ENCODE assay signal across 8 cellular contexts in the genomic region with DNA sequence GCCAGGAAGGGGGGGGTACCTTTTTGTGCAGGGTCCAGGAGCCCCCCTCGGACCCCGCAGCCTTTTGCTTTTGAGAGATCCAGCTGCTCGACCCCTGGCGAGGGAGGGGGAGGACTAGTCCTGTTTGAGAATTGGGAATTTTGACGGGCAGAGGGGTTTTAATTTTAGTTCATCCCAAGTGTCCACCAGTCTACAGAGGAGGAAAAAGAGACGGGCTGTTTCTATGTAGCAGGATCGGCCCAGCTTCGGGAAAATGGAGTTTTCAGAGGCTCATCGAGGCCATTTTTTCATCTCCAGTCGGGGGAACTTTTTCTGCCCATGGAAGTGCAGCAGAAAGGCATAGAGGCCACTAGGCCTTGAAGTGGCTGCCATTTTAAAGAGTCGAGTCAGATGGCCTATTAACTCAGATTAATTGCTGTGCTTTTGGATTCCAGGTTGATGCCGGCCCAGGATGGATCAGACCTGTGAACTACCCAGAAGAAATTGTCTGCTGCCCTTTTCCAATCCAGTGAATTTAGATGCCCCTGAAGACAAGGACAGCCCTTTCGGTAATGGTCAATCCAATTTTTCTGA. TPM values are rescaled to one million over a fixed set of nuclear protein-coding genes. Genes with fewer than 3 reads are reported as not detected.
DNase-seq lines count a peak whose midpoint lies in the region; TF ChIP-seq lines count a peak whose summit lies in the region.

No MANE protein-coding gene starts in this region.

- peaks cover 17% of the 10 kb centered on the region for H3K36me3 Mint-ChIP-seq in neural progenitor cell

- H3K4me3 ChIP-seq in DOHH2 (ENCODE audit: low read length) = peak overlapping the region; percentile 86
- peak overlapping the region; percentile 54 to 93 (median 83) for H3K4me3 ChIP-seq in dorsolateral prefrontal cortex
- H3K4me3 ChIP-seq in neural progenitor cell = peak overlapping the region; percentile 78

- no peaks in the 10 kb centered on the region for H3K9me3 Mint-ChIP-seq in neural progenitor cell

- TF ChIP-seq CTCF in DOHH2 (IDR thresholded peaks at IDR 0.05; ENCODE audit: low read depth, low read length, poor library complexity, severe bottlenecking) (no peak), dorsolateral prefrontal cortex (IDR thresholded peaks at IDR 0.05 in 54 of 56, conservative IDR thresholded peaks at IDR 0.05 in 2 of 56; ENCODE audit: low read depth in 1 of 56, partially characterized antibody in 56 of 56) (no peak), neural progenitor cell (IDR thresholded peaks at IDR 0.05) (no peak)

- H3K27me3 Mint-ChIP-seq in neural progenitor cell (ENCODE audit: insufficient read depth, low read depth) = peaks cover 5% of the 10 kb centered on the region

- H3K4me2 ChIP-seq in DOHH2 (ENCODE audit: low read length) (peak overlapping the region; percentile 73), neural progenitor cell (peak overlapping the region; percentile 86)

- no peaks in the 10 kb centered on the region for H3K9me2 ChIP-seq in DOHH2 (replicated peaks; ENCODE audit: control insufficient read depth, low read length)

- H3K4me1 ChIP-seq in DOHH2 (ENCODE audit: control insufficient read depth, low read length) (peaks cover 45% of the 10 kb centered on the region), neural progenitor cell (peaks cover 44% of the 10 kb centered on the region)

- peak overlapping the region; percentile 90 for H3K4me3 Mint-ChIP-seq in neural progenitor cell

- H3K36me3 ChIP-seq in DOHH2 (ENCODE audit: control insufficient read depth, low read length) = peaks cover 53% of the 10 kb centered on the region
- H3K36me3 ChIP-seq in neural progenitor cell = peaks cover 26% of the 10 kb centered on the region

- H3K27ac Mint-ChIP-seq in neural progenitor cell = peak overlapping the region; percentile 93

- H3K27ac ChIP-seq in DOHH2 (ENCODE audit: low read depth, low read length) (peak overlapping the region; percentile 51), dorsolateral prefrontal cortex (peak overlapping the region; percentile 67 to 100 (median 98)), neural progenitor cell (peak overlapping the region; percentile 94)

- no peaks in the 10 kb centered on the region for H3K9me3 ChIP-seq in DOHH2 (ENCODE audit: control insufficient read depth, insufficient read depth, low read length)
- H3K9me3 ChIP-seq in neural progenitor cell (ENCODE audit: low read depth) = no peaks in the 10 kb centered on the region

- H3K79me2 ChIP-seq in DOHH2 (ENCODE audit: control insufficient read depth, low read length) (peaks cover 57% of the 10 kb centered on the region), neural progenitor cell (ENCODE audit: low read depth) (peaks cover 66% of the 10 kb centered on the region)

- peak; percentile 45 for DNase-seq in NCI-H82 (lab: John Stamatoyannopoulos, UW)
- DNase-seq in dorsolateral prefrontal cortex = peak in 2 of 10 donors; percentile 1 to 7
- no peak for DNase-seq in neural progenitor cell (ENCODE audit: low spot score)
- DNase-seq in hepatic stellate cell (ENCODE audit: low spot score) = no peak
- DNase-seq in COLO829 (ENCODE audit: low spot score) = no peak
- DNase-seq in NK-92 (lab: John Stamatoyannopoulos, UW; ENCODE audit: unreplicated experiment) = no peak
- no peak for DNase-seq in cortex of kidney (lab: John Stamatoyannopoulos, UW)

- H4K20me1 ChIP-seq in DOHH2 (ENCODE audit: control insufficient read depth, insufficient read depth, low read depth, low read length) = no peaks in the 10 kb centered on the region
- peaks cover 51% of the 10 kb centered on the region for H4K20me1 ChIP-seq in neural progenitor cell (ENCODE audit: low read depth)

- H3K27me3 ChIP-seq in DOHH2 (ENCODE audit: control insufficient read depth, low read length) = no peaks in the 10 kb centered on the region
- H3K27me3 ChIP-seq in dorsolateral prefrontal cortex = no peaks in the 10 kb centered on the region
- H3K27me3 ChIP-seq in neural progenitor cell = no peaks in the 10 kb centered on the region

- peak overlapping the region; percentile 94 for H3K9ac ChIP-seq in neural progenitor cell

- peaks cover 14% of the 10 kb centered on the region for H3F3A ChIP-seq in DOHH2 (ENCODE audit: control insufficient read depth, insufficient read depth)
- H3F3A ChIP-seq in neural progenitor cell (ENCODE audit: low read depth) = peaks cover 46% of the 10 kb centered on the region

- no peak overlapping the region for H2AFZ ChIP-seq in neural progenitor cell (replicated peaks)

- H3K4me1 Mint-ChIP-seq in neural progenitor cell = peaks cover 36% of the 10 kb centered on the region

- intact Hi-C loops in dorsolateral prefrontal cortex (cut with DNase I) = loop anchor here (5.0 to 10.0 kb wide), 4 partner anchors 100 to 310 kb away; partner anchors contain the start of genes PRELID1 (in 2 of the 2), RAB24 (in 2 of the 2), PRR7 (in 1 of the 2) and UIMC1 (in 1 of the 2)

RNA-seq across cellular contexts. Expression of gene NSD1, which starts 1.2 kb away (rescaled TPM):
- total RNA-seq in dorsolateral prefrontal cortex (100 to 1,000 TPM in 58 of 120 experiments, 10 to 100 TPM in 62; 73.3 to 132 (median 99.2) TPM), neural progenitor cell (ENCODE audit: low replicate concordance) (61.3 and 114 TPM in 2 replicates)

RNA-seq across cellular contexts. Expression of gene FGFR4, which starts 48.0 kb away (rescaled TPM):
- total RNA-seq in dorsolateral prefrontal cortex (10 to 100 TPM in 3 of 120 experiments, 1 to 10 TPM in 114, under 1 TPM in 3; 0.55 to 13.2 (median 3.4) TPM), neural progenitor cell (ENCODE audit: low replicate concordance) (8.2 and 41.3 TPM in 2 replicates)
